8 cellular contexts compared by ENCODE assay signal in the genomic region with DNA sequence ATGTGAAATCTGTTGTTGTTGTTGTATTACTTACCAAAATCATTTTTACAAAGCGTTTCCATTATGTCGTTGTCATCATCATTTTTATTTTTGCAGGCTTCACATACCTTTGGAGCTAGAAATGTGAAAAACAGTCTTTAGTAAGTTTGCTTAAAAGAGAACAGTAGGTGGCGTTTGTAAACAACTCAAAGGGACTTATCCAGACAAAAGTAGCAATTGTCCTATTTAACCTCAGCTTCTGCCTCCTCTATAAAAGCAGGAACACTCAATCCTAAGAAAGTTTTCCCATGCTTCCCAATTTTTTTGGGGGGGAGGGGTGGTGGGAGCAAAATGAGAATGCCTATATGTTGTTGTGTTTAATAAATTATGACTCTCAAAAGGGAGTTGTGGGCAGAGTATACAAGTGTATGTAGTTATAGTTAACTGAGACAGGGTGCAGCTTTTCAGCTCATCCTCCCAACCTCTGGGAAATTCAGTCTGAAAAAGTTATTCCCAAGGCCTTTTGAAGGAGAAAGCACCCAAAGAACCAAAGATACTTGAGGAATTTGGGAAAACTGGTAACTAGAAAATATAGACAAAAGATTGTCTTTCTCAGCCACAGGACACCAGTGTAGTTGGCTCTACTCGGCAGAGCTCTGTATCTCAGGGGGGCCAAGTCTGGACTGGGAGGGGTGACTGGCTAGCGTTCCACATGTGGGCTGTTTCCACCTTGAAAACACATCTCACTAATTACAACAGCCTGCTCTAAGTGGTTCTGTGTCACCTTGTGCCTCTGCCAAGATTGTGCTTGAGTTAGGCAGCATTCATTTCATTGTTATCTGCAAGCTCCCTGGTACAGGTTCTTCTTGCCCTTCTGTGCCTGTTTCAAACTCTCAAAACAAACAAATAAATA. TPM values are rescaled to one million over a fixed set of nuclear protein-coding genes. Genes with fewer than 3 reads are reported as not detected.
A peak's percentile ranks its signal among the peaks of the same experiment; 100 is the strongest.
DNase-seq lines count a peak whose midpoint lies in the region; ATAC-seq and TF ChIP-seq lines count a peak whose summit lies in the region.

No MANE protein-coding gene starts in this region.

- POLR2A ChIA-PET in CD4-positive, alpha-beta T cell (lab: Charles Lee): interaction anchor here (0.9 to 1.0 kb wide), 2 partner anchors 24 to 28 kb away, joined by 3 to 4 read pairs; no protein-coding TSS in a partner anchor

- H3K4me1 Mint-ChIP-seq in CD4-positive, alpha-beta T cell (ENCODE audit: low read depth): peaks cover 22% of the 10 kb centered on the region
- H3K4me1 Mint-ChIP-seq in activated T-helper 1 cell treated with anti-CD3 and anti-CD28 coated beads, Interleukin-12 subunit alpha, Interleukin-12 subunit beta, Interleukin-2, Interleukin-4 antibody, amounts not matched to agents 30 ng/mL and 10 ng/mL and 1 ng/mL, durations not matched to agents 14 hours and 24 hours and 36 hours (ENCODE audit: low read depth): peaks cover 10% of the 10 kb centered on the region

- no peak overlapping the region for H3K27ac ChIP-seq in CD4-positive, alpha-beta T cell (ENCODE audit: low read depth, low read length)
- peak overlapping the region; percentile 39 for H3K27ac ChIP-seq in WERI-Rb-1

- H3K4me3 Mint-ChIP-seq in CD4-positive, alpha-beta T cell: no peak overlapping the region
- no peak overlapping the region for H3K4me3 Mint-ChIP-seq in activated T-helper 1 cell treated with anti-CD3 and anti-CD28 coated beads, Interleukin-12 subunit alpha, Interleukin-12 subunit beta, Interleukin-2, Interleukin-4 antibody, amounts not matched to agents 30 ng/mL and 10 ng/mL and 1 ng/mL, durations not matched to agents 14 hours and 24 hours and 36 hours

- no peaks in the 10 kb centered on the region for H3K36me3 ChIP-seq in WERI-Rb-1

- no peak overlapping the region for H3K4me3 ChIP-seq in WERI-Rb-1 (ENCODE audit: low read depth, low read length)

- CTCF ChIA-PET in CD4-positive, alpha-beta T cell (lab: Charles Lee): interaction anchor here (0.6 to 1.6 kb wide), 3 partner anchors 9 to 426 kb away, joined by 3 to 7 read pairs (median 3); no protein-coding TSS in a partner anchor

- peaks cover 70% of the 10 kb centered on the region for H3K27me3 ChIP-seq in CD4-positive, alpha-beta T cell (ENCODE audit: control insufficient read depth, insufficient read depth, low read length)
- H3K27me3 ChIP-seq in WERI-Rb-1 (ENCODE audit: insufficient read depth, low read depth, severe bottlenecking): no peaks in the 10 kb centered on the region

- no peak overlapping the region for H3K27ac Mint-ChIP-seq in CD4-positive, alpha-beta T cell
- H3K27ac Mint-ChIP-seq in activated T-helper 1 cell treated with anti-CD3 and anti-CD28 coated beads, Interleukin-12 subunit alpha, Interleukin-12 subunit beta, Interleukin-2, Interleukin-4 antibody, amounts not matched to agents 30 ng/mL and 10 ng/mL and 1 ng/mL, durations not matched to agents 14 hours and 24 hours and 36 hours: no peak overlapping the region

- peaks cover 90% of the 10 kb centered on the region for H3K27me3 Mint-ChIP-seq in CD4-positive, alpha-beta T cell
- H3K27me3 Mint-ChIP-seq in activated T-helper 1 cell treated with anti-CD3 and anti-CD28 coated beads, Interleukin-12 subunit alpha, Interleukin-12 subunit beta, Interleukin-2, Interleukin-4 antibody, amounts not matched to agents 30 ng/mL and 10 ng/mL and 1 ng/mL, durations not matched to agents 14 hours and 24 hours and 36 hours (ENCODE audit: insufficient read depth): peaks cover 78% of the 10 kb centered on the region

- peak; percentile 26 for TF ChIP-seq CTCF in CD4-positive, alpha-beta T cell (IDR thresholded peaks at IDR 0.05)
- peak; percentile 56 for TF ChIP-seq CTCF in WERI-Rb-1 (IDR thresholded peaks at IDR 0.05; ENCODE audit: low read depth, low read length)

- no peak for DNase-seq in CD4-positive, alpha-beta T cell
- DNase-seq in HT1080 (ENCODE audit: low read depth) (peak; percentile 18), WERI-Rb-1 (no peak), left lobe of liver (ENCODE audit: low spot score) (no peak), cerebellar nuclear complex (lab: John Stamatoyannopoulos, UW) (no peak), NCI-H2107 treated with DMSO at 0.1 percent for 48 hours (lab: John Stamatoyannopoulos, UW; ENCODE audit: unreplicated experiment) (no peak)
- DNase-seq in activated T-helper 1 cell treated with anti-CD3 and anti-CD28 coated beads, Interleukin-12 subunit alpha, Interleukin-12 subunit beta, Interleukin-2, Interleukin-4 antibody, amounts not matched to agents 30 ng/mL and 10 ng/mL and 1 ng/mL, durations not matched to agents 14 hours and 24 hours and 36 hours (ENCODE audit: low spot score): no peak

- intact Hi-C loops in CD4-positive, alpha-beta T cell (cut with DNase I, micrococcal nuclease): loop anchor here (5.0 to 10.0 kb wide), 5 partner anchors 231 to 839 kb away; no protein-coding TSS in a partner anchor
- intact Hi-C loops in activated T-helper 1 cell treated with anti-CD3 and anti-CD28 coated beads, Interleukin-12 subunit alpha, Interleukin-12 subunit beta, Interleukin-2, Interleukin-4 antibody, amounts not matched to agents 30 ng/mL and 10 ng/mL and 1 ng/mL, durations not matched to agents 14 hours and 24 hours and 36 hours (cut with micrococcal nuclease): loop anchor here (5.0 to 10.0 kb wide), 2 partner anchors 159 to 849 kb away; partner anchors contain the start of gene FHDC1

- no peak for ATAC-seq in CD4-positive, alpha-beta T cell (ENCODE audit: poor library complexity)
- ATAC-seq in left lobe of liver: peak; percentile 81
- ATAC-seq in GM21423 (IDR thresholded peaks at IDR 0.05; ENCODE audit: unreplicated experiment): no peak

- no peaks in the 10 kb centered on the region for H3K9me3 ChIP-seq in CD4-positive, alpha-beta T cell (ENCODE audit: control insufficient read depth, low read length)
- no peaks in the 10 kb centered on the region for H3K9me3 ChIP-seq in WERI-Rb-1 (ENCODE audit: severe bottlenecking)

- H3K9me3 Mint-ChIP-seq in CD4-positive, alpha-beta T cell: no peaks in the 10 kb centered on the region
- H3K9me3 Mint-ChIP-seq in activated T-helper 1 cell treated with anti-CD3 and anti-CD28 coated beads, Interleukin-12 subunit alpha, Interleukin-12 subunit beta, Interleukin-2, Interleukin-4 antibody, amounts not matched to agents 30 ng/mL and 10 ng/mL and 1 ng/mL, durations not matched to agents 14 hours and 24 hours and 36 hours: no peaks in the 10 kb centered on the region

- no peaks in the 10 kb centered on the region for H3K36me3 Mint-ChIP-seq in CD4-positive, alpha-beta T cell (ENCODE audit: low read depth)
- H3K36me3 Mint-ChIP-seq in activated T-helper 1 cell treated with anti-CD3 and anti-CD28 coated beads, Interleukin-12 subunit alpha, Interleukin-12 subunit beta, Interleukin-2, Interleukin-4 antibody, amounts not matched to agents 30 ng/mL and 10 ng/mL and 1 ng/mL, durations not matched to agents 14 hours and 24 hours and 36 hours (ENCODE audit: low read depth): no peaks in the 10 kb centered on the region

RNA-seq across cellular contexts. Expression of gene SFRP2, which starts 2.8 kb away (rescaled TPM):
- total RNA-seq in CD4-positive, alpha-beta T cell: not detected
- not detected in 2 replicates for total RNA-seq in HT1080 (2014; rRNA removed; shearing (Covaris generic))
- not detected in 2 replicates for polyA plus RNA-seq in HT1080 (2015; cell fraction: cytosol; rRNA removed)
- not detected in 2 replicates for polyA plus RNA-seq in HT1080 (2015; cell fraction: nucleus; rRNA removed)
- 0.55 TPM for total RNA-seq in left lobe of liver
- total RNA-seq in activated T-helper 1 cell treated with anti-CD3 and anti-CD28 coated beads, Interleukin-12 subunit alpha, Interleukin-12 subunit beta, Interleukin-2, Interleukin-4 antibody, amounts not matched to agents 30 ng/mL and 10 ng/mL and 1 ng/mL, durations not matched to agents 14 hours and 24 hours and 36 hours: not detected in 2 replicates

RNA-seq across cellular contexts. Expression of gene RNF175, which starts 26.3 kb away (rescaled TPM):
- total RNA-seq in CD4-positive, alpha-beta T cell: 1 to 10 TPM; 1.4 to 1.8 TPM
- not detected in 2 replicates for total RNA-seq in HT1080 (2014; rRNA removed; shearing (Covaris generic))
- polyA plus RNA-seq in HT1080 (2015; cell fraction: cytosol; rRNA removed): not detected in 2 replicates
- not detected in 2 replicates for polyA plus RNA-seq in HT1080 (2015; cell fraction: nucleus; rRNA removed)
- total RNA-seq in left lobe of liver: not detected
- total RNA-seq in activated T-helper 1 cell treated with anti-CD3 and anti-CD28 coated beads, Interleukin-12 subunit alpha, Interleukin-12 subunit beta, Interleukin-2, Interleukin-4 antibody, amounts not matched to agents 30 ng/mL and 10 ng/mL and 1 ng/mL, durations not matched to agents 14 hours and 24 hours and 36 hours: not detected in 2 replicates
